In the genomic region with DNA sequence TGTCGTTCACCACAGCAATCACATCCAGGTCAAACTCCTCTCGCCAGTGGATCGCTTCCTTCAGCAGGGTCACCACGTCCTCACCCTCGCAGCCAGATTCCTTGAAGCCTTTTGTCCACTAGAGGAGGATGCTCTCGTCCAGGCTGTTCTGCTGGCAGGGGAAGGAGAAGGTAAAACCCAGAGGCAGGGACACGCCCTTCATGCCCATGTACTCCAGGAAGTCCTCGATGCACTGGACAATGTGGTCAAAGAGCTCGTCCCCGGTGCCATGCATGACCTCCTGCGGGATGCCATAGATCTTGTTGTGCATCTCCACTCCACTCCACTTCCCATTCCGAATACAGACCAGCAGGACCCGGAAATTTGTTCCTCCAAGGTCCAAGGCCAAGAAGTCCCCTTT, we compare ENCODE assay signal across 22 cellular contexts.
DNase-seq lines count a peak whose midpoint lies in the region; ATAC-seq, FAIRE-seq and TF ChIP-seq lines count a peak whose summit lies in the region.
"Had no signal": no experiment of that assay in that cellular context is flagged by ENCODE, and none has a peak within 500 bp of the region (broad histone marks: within the 10 kb centered on the region; RNA-seq: fewer than 3 reads in every experiment).

No MANE protein-coding gene starts in this region.

- H3K27ac ChIP-seq in H1 (ENCODE audit: low read depth, low read length) (no peak overlapping the region), spleen (no peak overlapping the region)
- H3K27ac ChIP-seq: 22Rv1; A549; BLaER1 treated with 17β-estradiol and CSF1 and Interleukin-3, amounts not matched to agents 10 nM and 100 nM; C4-2B had no signal

- no peaks in the 10 kb centered on the region for H4K20me1 ChIP-seq in H1 (replicated peaks in 1 of 2; ENCODE audit: control insufficient read depth in 1 of 2, insufficient read depth in 2 of 2, low read length in 2 of 2)
- H4K20me1 ChIP-seq: BLaER1 treated with 17β-estradiol and CSF1 and Interleukin-3, amounts not matched to agents 10 nM and 100 nM had no signal

- no peak for DNase-seq in activated naive CD4-positive, alpha-beta T cell treated with anti-CD3 and anti-CD28 coated beads for 36 hours
- no peak for DNase-seq in activated naive CD4-positive, alpha-beta T cell treated with anti-CD3 and anti-CD28 coated beads, Interleukin-2, amount 50 U/mL, for 72 hours (ENCODE audit: low spot score in 2 of 2)
- no peak for DNase-seq in H1 (ENCODE audit: low read depth in 1 of 2, low spot score in 2 of 2)
- peak; percentile 58 for DNase-seq in spleen
- no peak for DNase-seq in NCI-H146 (lab: John Stamatoyannopoulos, UW)
- DNase-seq in occipital lobe (lab: John Stamatoyannopoulos, UW), result no peak
- DNase-seq: AML-193; Caco-2; Calu3; CD4-positive, alpha-beta T cell; CD8-positive, alpha-beta T cell; DMS79 treated with DMSO at 0.1 percent for 48 hours; GF-D8 had no signal

- no peaks in the 10 kb centered on the region for H3K79me2 ChIP-seq in H1 (ENCODE audit: control insufficient read depth in 1 of 2, insufficient read depth in 2 of 2, low read length in 2 of 2)

- no peaks in the 10 kb centered on the region for H3K79me1 ChIP-seq in H1 (ENCODE audit: low read depth, low read length)

- H3K56ac ChIP-seq in H1 (replicated peaks; ENCODE audit: insufficient read length, low read depth, low read length), result no peak overlapping the region

- peak; percentile 52 for FAIRE-seq in H1 (lab: Jason Lieb, UNC)
- FAIRE-seq: D721Med, G401.6, GM12892, GM18507 had no signal

- H3K4me1 Mint-ChIP-seq in activated naive CD4-positive, alpha-beta T cell treated with anti-CD3 and anti-CD28 coated beads for 36 hours (ENCODE audit: low read depth), result no peaks in the 10 kb centered on the region
- H3K4me1 Mint-ChIP-seq: B cell had no signal

- no peaks in the 10 kb centered on the region for H3K23me2 ChIP-seq in H1 (ENCODE audit: low read depth, low read length)

- no peaks in the 10 kb centered on the region for H3K36me3 ChIP-seq in H1 (ENCODE audit: control insufficient read depth in 2 of 4, insufficient read depth in 4 of 4, low read length in 3 of 4)
- H3K36me3 ChIP-seq in spleen, result no peaks in the 10 kb centered on the region
- H3K36me3 ChIP-seq: BLaER1 treated with 17β-estradiol and CSF1 and Interleukin-3, amounts not matched to agents 10 nM and 100 nM had no signal

- CTCF ChIA-PET in activated naive CD4-positive, alpha-beta T cell treated with anti-CD3 and anti-CD28 coated beads for 36 hours (lab: Charles Lee), result no interaction called here
- CTCF ChIA-PET in H1 (lab: Charles Lee; ENCODE audit: partially characterized antibody), result no interaction called here

- H3K9me3 Mint-ChIP-seq in activated naive CD4-positive, alpha-beta T cell treated with anti-CD3 and anti-CD28 coated beads for 36 hours, result no peaks in the 10 kb centered on the region
- peaks cover 0 to 7% of the 10 kb centered on the region in 2 donors for H3K9me3 Mint-ChIP-seq in activated naive CD4-positive, alpha-beta T cell treated with anti-CD3 and anti-CD28 coated beads, Interleukin-2, amount 50 U/mL, for 72 hours
- H3K9me3 Mint-ChIP-seq: CD4-positive, alpha-beta T cell; CD8-positive, alpha-beta T cell had no signal

- POLR2A ChIA-PET in H1 (lab: Charles Lee; ENCODE audit: partially characterized antibody), result no interaction called here

- TF ChIP-seq CTCF in H1 (IDR thresholded peaks at IDR 0.05; ENCODE audit: control extremely low read depth in 1 of 3, insufficient read depth in 1 of 3, low read depth in 1 of 3, low read length in 3 of 3) (no peak), spleen (IDR thresholded peaks at IDR 0.05 in 8 of 11, conservative IDR thresholded peaks at IDR 0.05 in 3 of 11) (no peak)

- H2BK12ac ChIP-seq in H1 (ENCODE audit: low read depth, low read length), result no peak overlapping the region

- intact Hi-C loops in activated naive CD4-positive, alpha-beta T cell treated with anti-CD3 and anti-CD28 coated beads for 36 hours (cut with micrococcal nuclease), result no loop called here
- intact Hi-C loops in spleen (cut with DNase I; ENCODE audit: low total_unique reads), result no loop called here

- H3K9ac ChIP-seq in H1 (replicated peaks in 1 of 4; ENCODE audit: extremely low read depth in 1 of 4, low read depth in 3 of 4, low read length in 3 of 4), result no peak overlapping the region
- H3K9ac ChIP-seq: BLaER1 treated with 17β-estradiol and CSF1 and Interleukin-3, amounts not matched to agents 10 nM and 100 nM had no signal

- no peaks in the 10 kb centered on the region for H3K27me3 Mint-ChIP-seq in activated naive CD4-positive, alpha-beta T cell treated with anti-CD3 and anti-CD28 coated beads for 36 hours (ENCODE audit: low read depth)
- H3K27me3 Mint-ChIP-seq: B cell; CD4-positive, alpha-beta T cell had no signal

- 93% methylated on average over 5 of the region's 13 CpGs; no CpG with 5 or more reads in 1 of the 2 experiments for WGBS in H1 (ENCODE audit: extremely low coverage in 1 of 2, insufficient coverage in 1 of 2, insufficient read length in 1 of 2, insufficient replicate concordance in 2 of 2, low coverage in 1 of 2, low lambda C conversion rate in 2 of 2, missing lambda C conversion rate in 1 of 2), 2 experiments
- WGBS in spleen, 5 donors, result 82 to 90% (median 85%) methylated on average over 10 to 13 of the region's 13 CpGs

- H3K18ac ChIP-seq in H1 (ENCODE audit: extremely low read depth, low read length), result no peak overlapping the region

- no peak for TF ChIP-seq EP300 in H1 (IDR thresholded peaks at IDR 0.05; ENCODE audit: borderline replicate concordance in 1 of 2, low read depth in 2 of 2, low read length in 2 of 2)

- no peak overlapping the region for H3K4ac ChIP-seq in H1 (replicated peaks; ENCODE audit: insufficient read length, low read depth, low read length)

- H4K5ac ChIP-seq in H1 (ENCODE audit: insufficient read length, low read depth, low read length), result no peak overlapping the region

- H3K27ac Mint-ChIP-seq in activated naive CD4-positive, alpha-beta T cell treated with anti-CD3 and anti-CD28 coated beads for 36 hours, result peak overlapping the region; percentile 18
- no peak overlapping the region for H3K27ac Mint-ChIP-seq in activated naive CD4-positive, alpha-beta T cell treated with anti-CD3 and anti-CD28 coated beads, Interleukin-2, amount 50 U/mL, for 72 hours
- H3K27ac Mint-ChIP-seq: B cell; CD4-positive, alpha-beta T cell; CD8-positive, alpha-beta T cell had no signal

- no peak overlapping the region for H3K4me3 Mint-ChIP-seq in activated naive CD4-positive, alpha-beta T cell treated with anti-CD3 and anti-CD28 coated beads for 36 hours
- H3K4me3 Mint-ChIP-seq: B cell; CD4-positive, alpha-beta T cell; CD8-positive, alpha-beta T cell had no signal

- TF ChIP-seq RAD21 in H1 (IDR thresholded peaks at IDR 0.05 in 1 of 2, conservative IDR thresholded peaks at IDR 0.05 in 1 of 2; ENCODE audit: low read depth in 2 of 2, low read length in 2 of 2), result no peak

- no peak overlapping the region for H3K14ac ChIP-seq in H1 (ENCODE audit: insufficient read length)

- no peak overlapping the region for H2AFZ ChIP-seq in H1 (ENCODE audit: low read length)

- no peak overlapping the region for H4K8ac ChIP-seq in H1 (ENCODE audit: extremely low read depth, insufficient read depth, low read length)

- H2BK15ac ChIP-seq in H1 (ENCODE audit: low read length), result no peak overlapping the region

- H2BK20ac ChIP-seq in H1 (ENCODE audit: low read length), result no peak overlapping the region

- no peak for ATAC-seq in activated naive CD4-positive, alpha-beta T cell treated with anti-CD3 and anti-CD28 coated beads, Interleukin-2, amount 50 U/mL, for 72 hours
- ATAC-seq: A549; CD8-positive, alpha-beta T cell had no signal

- H3K9me3 ChIP-seq in H1 (ENCODE audit: insufficient read depth in 2 of 2, low read depth in 1 of 2, low read length in 1 of 2) (peaks cover 0 to 5% of the 10 kb centered on the region in 2 experiments; a peak in 1 of 4 replicates), spleen (no peaks in the 10 kb centered on the region)
- H3K9me3 ChIP-seq: A549, Caco-2 had no signal

- no peaks in the 10 kb centered on the region for H3K36me3 Mint-ChIP-seq in activated naive CD4-positive, alpha-beta T cell treated with anti-CD3 and anti-CD28 coated beads for 36 hours (ENCODE audit: low read depth)
- no peaks in the 10 kb centered on the region for H3K36me3 Mint-ChIP-seq in activated naive CD4-positive, alpha-beta T cell treated with anti-CD3 and anti-CD28 coated beads, Interleukin-2, amount 50 U/mL, for 72 hours
- H3K36me3 Mint-ChIP-seq: CD8-positive, alpha-beta T cell had no signal

- H3K27me3 ChIP-seq in H1 (replicated peaks in 1 of 4; ENCODE audit: control insufficient read depth in 3 of 4, extremely low read depth in 1 of 4, insufficient read depth in 3 of 4, low read length in 3 of 4) (no peaks in the 10 kb centered on the region), spleen (replicated peaks in 1 of 7) (no peaks in the 10 kb centered on the region)

- no peak overlapping the region for H2BK5ac ChIP-seq in H1 (ENCODE audit: low read depth, low read length)

- H2BK120ac ChIP-seq in H1 (replicated peaks; ENCODE audit: low read depth, low read length), result no peak overlapping the region

- TF ChIP-seq POLR2A in H1 (IDR thresholded peaks at IDR 0.05; ENCODE audit: control extremely low read depth in 1 of 2, low read depth in 2 of 2, low read length in 2 of 2) (no peak), spleen (IDR thresholded peaks at IDR 0.05) (no peak)

- H3K4me2 ChIP-seq in H1 (ENCODE audit: insufficient read depth in 1 of 2, low read depth in 2 of 2, low read length in 2 of 2), result no peak overlapping the region
- H3K4me2 ChIP-seq: A549; BLaER1 treated with 17β-estradiol and CSF1 and Interleukin-3, amounts not matched to agents 10 nM and 100 nM had no signal

- no peak overlapping the region for H2AK5ac ChIP-seq in H1 (ENCODE audit: low read depth, low read length)

- H4K91ac ChIP-seq in H1 (replicated peaks; ENCODE audit: insufficient read length, low read length), result no peak overlapping the region

- no peak overlapping the region for H3K23ac ChIP-seq in H1 (ENCODE audit: insufficient read length)

- H3K4me1 ChIP-seq in H1 (replicated peaks in 1 of 4; ENCODE audit: control insufficient read depth in 3 of 4, insufficient read depth in 4 of 4, low read length in 3 of 4) (peaks cover 0 to 5% (median 0%) of the 10 kb centered on the region in 4 experiments; a peak in 2 of 7 replicates), spleen (no peaks in the 10 kb centered on the region)
- H3K4me1 ChIP-seq: A549; BLaER1 treated with 17β-estradiol and CSF1 and Interleukin-3, amounts not matched to agents 10 nM and 100 nM; Caco-2 had no signal

- no peak overlapping the region for H3K4me3 ChIP-seq in H1 (ENCODE audit: extremely low read depth in 1 of 4, insufficient read depth in 2 of 4, low read depth in 3 of 4, low read length in 4 of 4)
- no peak overlapping the region for H3K4me3 ChIP-seq in spleen
- H3K4me3 ChIP-seq: A549; BLaER1 treated with 17β-estradiol and CSF1 and Interleukin-3, amounts not matched to agents 10 nM and 100 nM had no signal

TF ChIP-seq in H1, 55 proteins besides CTCF, POLR2A, EP300 and RAD21 (continues in another document):
- TF ChIP-seq BACH1 (IDR thresholded peaks at IDR 0.05; ENCODE audit: low read length), result no peak
- TF ChIP-seq NRF1 (IDR thresholded peaks at IDR 0.05; ENCODE audit: low read depth, low read length), result no peak
- no peak for TF ChIP-seq PHF8 (conservative IDR thresholded peaks at IDR 0.05; ENCODE audit: low read depth, low read length)
- no peak for TF ChIP-seq CEBPB (IDR thresholded peaks at IDR 0.05; ENCODE audit: low read depth, low read length)
- no peak for TF ChIP-seq KDM5A (IDR thresholded peaks at IDR 0.05; ENCODE audit: low read length)
